ENCODE assay signal across 1 cellular context in the genomic region with DNA sequence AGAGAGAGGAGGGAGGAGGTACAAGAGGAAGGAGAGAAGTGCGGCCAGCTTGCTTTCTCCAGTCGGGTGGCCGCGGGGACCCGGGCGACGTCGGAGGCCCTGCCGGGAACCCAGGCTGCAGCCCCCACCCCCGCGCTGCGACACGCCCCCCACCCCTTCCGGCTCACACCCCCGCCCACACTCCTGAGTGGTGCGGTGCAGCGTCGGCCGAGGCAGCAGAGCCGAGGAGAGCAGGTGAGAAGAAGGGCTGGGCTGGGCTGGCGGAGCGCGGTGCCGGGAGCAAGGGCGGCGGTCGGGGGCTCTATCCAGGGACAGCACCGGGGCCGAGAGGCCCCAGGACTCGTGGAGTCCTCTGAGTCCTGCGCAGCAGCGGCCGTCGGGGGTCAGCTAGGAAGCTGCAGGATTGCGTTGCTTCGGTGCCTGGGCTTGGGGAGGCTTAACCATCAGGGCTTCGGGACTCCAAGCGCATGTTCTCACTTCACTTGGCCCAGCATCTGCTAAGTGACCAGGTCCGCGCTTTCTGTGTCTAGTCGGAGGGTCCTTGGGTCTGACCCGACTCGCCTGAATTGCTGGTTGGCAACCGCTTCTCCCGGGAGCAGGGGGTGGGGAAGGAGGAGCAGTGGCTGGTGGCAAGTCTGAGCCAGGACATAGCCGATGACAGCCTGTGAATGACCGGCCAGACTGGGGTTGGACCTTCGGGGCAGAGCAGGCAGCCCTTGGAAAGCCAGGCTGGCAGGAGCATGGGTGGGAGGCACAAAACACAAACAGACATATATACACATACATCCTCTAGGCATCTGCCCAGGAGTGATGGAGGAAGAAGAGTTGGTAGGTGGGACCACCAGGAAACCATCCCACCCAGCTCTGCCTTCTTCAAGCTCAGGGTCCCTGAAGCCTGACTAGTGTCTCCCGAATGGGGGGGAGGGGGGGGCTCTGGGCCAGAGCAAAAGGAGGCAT.
TF ChIP-seq lines count a peak whose summit lies in the region.

No MANE protein-coding gene starts in this region.

TF ChIP-seq in neural cell, 6 proteins besides CTCF, POLR2A, EP300 and RAD21 (continued from another document):
- TF ChIP-seq, protein P1, sequence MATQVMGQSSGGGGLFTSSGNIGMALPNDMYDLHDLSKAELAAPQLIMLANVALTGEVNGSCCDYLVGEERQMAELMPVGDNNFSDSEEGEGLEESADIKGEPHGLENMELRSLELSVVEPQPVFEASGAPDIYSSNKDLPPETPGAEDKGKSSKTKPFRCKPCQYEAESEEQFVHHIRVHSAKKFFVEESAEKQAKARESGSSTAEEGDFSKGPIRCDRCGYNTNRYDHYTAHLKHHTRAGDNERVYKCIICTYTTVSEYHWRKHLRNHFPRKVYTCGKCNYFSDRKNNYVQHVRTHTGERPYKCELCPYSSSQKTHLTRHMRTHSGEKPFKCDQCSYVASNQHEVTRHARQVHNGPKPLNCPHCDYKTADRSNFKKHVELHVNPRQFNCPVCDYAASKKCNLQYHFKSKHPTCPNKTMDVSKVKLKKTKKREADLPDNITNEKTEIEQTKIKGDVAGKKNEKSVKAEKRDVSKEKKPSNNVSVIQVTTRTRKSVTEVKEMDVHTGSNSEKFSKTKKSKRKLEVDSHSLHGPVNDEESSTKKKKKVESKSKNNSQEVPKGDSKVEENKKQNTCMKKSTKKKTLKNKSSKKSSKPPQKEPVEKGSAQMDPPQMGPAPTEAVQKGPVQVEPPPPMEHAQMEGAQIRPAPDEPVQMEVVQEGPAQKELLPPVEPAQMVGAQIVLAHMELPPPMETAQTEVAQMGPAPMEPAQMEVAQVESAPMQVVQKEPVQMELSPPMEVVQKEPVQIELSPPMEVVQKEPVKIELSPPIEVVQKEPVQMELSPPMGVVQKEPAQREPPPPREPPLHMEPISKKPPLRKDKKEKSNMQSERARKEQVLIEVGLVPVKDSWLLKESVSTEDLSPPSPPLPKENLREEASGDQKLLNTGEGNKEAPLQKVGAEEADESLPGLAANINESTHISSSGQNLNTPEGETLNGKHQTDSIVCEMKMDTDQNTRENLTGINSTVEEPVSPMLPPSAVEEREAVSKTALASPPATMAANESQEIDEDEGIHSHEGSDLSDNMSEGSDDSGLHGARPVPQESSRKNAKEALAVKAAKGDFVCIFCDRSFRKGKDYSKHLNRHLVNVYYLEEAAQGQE (IDR thresholded peaks at IDR 0.05; ENCODE audit: borderline replicate concordance) = no peak
- no peak for TF ChIP-seq MXI1 (conservative IDR thresholded peaks at IDR 0.05; ENCODE audit: poor library complexity, severe bottlenecking)
- TF ChIP-seq SMC3 (conservative IDR thresholded peaks at IDR 0.05; ENCODE audit: poor library complexity) = no peak
